14 cellular contexts compared by ENCODE assay signal in genomic region chr10:96235326-96236089, GRCh38. TPM values are rescaled to one million over a fixed set of nuclear protein-coding genes. Genes with fewer than 3 reads are reported as not detected.
"Had no signal": no experiment of that assay in that cellular context is flagged by ENCODE, and none has a peak within 500 bp of the region (broad histone marks: within the 10 kb centered on the region; RNA-seq: fewer than 3 reads in every experiment).

No MANE protein-coding gene starts in this region.

- H3K9me3 Mint-ChIP-seq: activated CD4-positive, alpha-beta T cell treated with anti-CD3 and anti-CD28 coated beads, Interleukin-2, amount 10 ng/mL, durations not matched to agents 24 days and 14 days; activated naive CD4-positive, alpha-beta T cell treated with anti-CD3 and anti-CD28 coated beads for 36 hours; activated T-cell treated with anti-CD3 and anti-CD28 coated beads, Interleukin-2, amount 50 U/mL, for 24 hours; activated T-helper 2 cell treated with anti-CD3 and anti-CD28 coated beads, Interferon-gamma antibody, Interleukin-2, Interleukin-4, amounts not matched to agents 10 μg/mL and 5 μg/mL and 100 μg/mL, durations not matched to agents 14 hours and 24 hours and 36 hours; naive thymus-derived CD8-positive, alpha-beta T cell; stimulated activated naive CD8-positive, alpha-beta T cell treated with anti-CD3 and anti-CD28 coated beads, Interleukin-15, Interleukin-2, amounts not matched to agents 100 ng/mL and 50 ng/mL, for 24 hours; T-helper 2 cell treated with Interferon-gamma antibody and Interleukin-4, amounts not matched to agents 5 μg/mL and 100 μg/mL, for 36 hours had no signal

- ATAC-seq: activated CD8-positive, alpha-beta T cell treated with anti-CD3 and anti-CD28 coated beads, Interleukin-2, amount 10 ng/mL, durations not matched to agents 7 days and 5 days; naive thymus-derived CD8-positive, alpha-beta T cell had no signal

- H3K4me3 Mint-ChIP-seq: activated CD4-positive, alpha-beta T cell treated with anti-CD3 and anti-CD28 coated beads, Interleukin-2, amount 10 ng/mL, durations not matched to agents 24 days and 14 days; activated CD8-positive, alpha-beta T cell treated with anti-CD3 and anti-CD28 coated beads, Interleukin-2, amount 10 ng/mL, durations not matched to agents 7 days and 5 days; activated naive CD4-positive, alpha-beta T cell treated with anti-CD3 and anti-CD28 coated beads for 36 hours; activated T-cell treated with anti-CD3 and anti-CD28 coated beads, Interleukin-2, amount 50 U/mL, for 24 hours; stimulated activated naive CD8-positive, alpha-beta T cell treated with anti-CD3 and anti-CD28 coated beads, Interleukin-15, Interleukin-2, amounts not matched to agents 100 ng/mL and 50 ng/mL, for 24 hours; T-helper 2 cell treated with Interferon-gamma antibody and Interleukin-4, amounts not matched to agents 5 μg/mL and 100 μg/mL, for 36 hours had no signal

- H3K4me1 Mint-ChIP-seq: activated CD4-positive, alpha-beta T cell treated with anti-CD3 and anti-CD28 coated beads, Interleukin-2, amount 10 ng/mL, durations not matched to agents 24 days and 14 days had no signal

- DNase-seq: activated CD4-positive, alpha-beta T cell treated with anti-CD3 and anti-CD28 coated beads, Interleukin-2, amount 10 ng/mL, durations not matched to agents 24 days and 14 days; activated CD8-positive, alpha-beta T cell treated with anti-CD3 and anti-CD28 coated beads, Interleukin-2, amount 10 ng/mL, durations not matched to agents 7 days and 5 days; activated naive CD4-positive, alpha-beta T cell treated with anti-CD3 and anti-CD28 coated beads for 36 hours; activated T-cell treated with anti-CD3 and anti-CD28 coated beads, Interleukin-2, amount 50 U/mL, for 24 hours; aorta; effector CD4-positive, alpha-beta T cell; left ventricle myocardium inferior; mesenchymal stem cell; mucosa of descending colon; naive thymus-derived CD8-positive, alpha-beta T cell; stimulated activated CD4-positive, alpha-beta T cell treated with anti-CD3 and anti-CD28 coated beads, Interleukin-2, amount 100 ng/mL, for 24 hours had no signal

- H3K27ac Mint-ChIP-seq: activated CD4-positive, alpha-beta T cell treated with anti-CD3 and anti-CD28 coated beads, Interleukin-2, amount 10 ng/mL, durations not matched to agents 24 days and 14 days; activated CD8-positive, alpha-beta T cell treated with anti-CD3 and anti-CD28 coated beads, Interleukin-2, amount 10 ng/mL, durations not matched to agents 7 days and 5 days; activated naive CD4-positive, alpha-beta T cell treated with anti-CD3 and anti-CD28 coated beads for 36 hours; activated T-cell treated with anti-CD3 and anti-CD28 coated beads, Interleukin-2, amount 50 U/mL, for 24 hours; activated T-helper 2 cell treated with anti-CD3 and anti-CD28 coated beads, Interferon-gamma antibody, Interleukin-2, Interleukin-4, amounts not matched to agents 10 μg/mL and 5 μg/mL and 100 μg/mL, durations not matched to agents 14 hours and 24 hours and 36 hours; T-helper 2 cell treated with Interferon-gamma antibody and Interleukin-4, amounts not matched to agents 5 μg/mL and 100 μg/mL, for 36 hours had no signal

- H3K36me3 Mint-ChIP-seq: naive thymus-derived CD8-positive, alpha-beta T cell had no signal

- H3K27me3 Mint-ChIP-seq: activated T-cell treated with anti-CD3 and anti-CD28 coated beads, Interleukin-2, amount 50 U/mL, for 24 hours; stimulated activated naive CD8-positive, alpha-beta T cell treated with anti-CD3 and anti-CD28 coated beads, Interleukin-15, Interleukin-2, amounts not matched to agents 100 ng/mL and 50 ng/mL, for 24 hours had no signal

RNA-seq across cellular contexts. Expression of gene BLNK, which starts 35.9 kb away (rescaled TPM):
- total RNA-seq: activated CD4-positive, alpha-beta T cell treated with anti-CD3 and anti-CD28 coated beads, Interleukin-2, amount 10 ng/mL, durations not matched to agents 24 days and 14 days; activated CD8-positive, alpha-beta T cell treated with anti-CD3 and anti-CD28 coated beads, Interleukin-2, amount 10 ng/mL, durations not matched to agents 7 days and 5 days; activated naive CD4-positive, alpha-beta T cell treated with anti-CD3 and anti-CD28 coated beads for 36 hours; activated T-helper 2 cell treated with anti-CD3 and anti-CD28 coated beads, Interferon-gamma antibody, Interleukin-2, Interleukin-4, amounts not matched to agents 10 μg/mL and 5 μg/mL and 100 μg/mL, durations not matched to agents 14 hours and 24 hours and 36 hours had no signal
